ENCODE assay signal across 8 cellular contexts in genomic region chr1:37474051-37474696, GRCh38. TPM values are rescaled to one million over a fixed set of nuclear protein-coding genes. Genes with fewer than 3 reads are reported as not detected.
DNase-seq lines count a peak whose midpoint lies in the region; ATAC-seq and TF ChIP-seq lines count a peak whose summit lies in the region.

Gene ZC3H12A, plus strand, starts transcription at chr1:37474580. Its CDS starts 917 bp downstream, at chr1:37475497.

- TF ChIP-seq POLR2A in heart left ventricle (IDR thresholded peaks at IDR 0.05) (peak; percentile 63 to 98), upper lobe of left lung (IDR thresholded peaks at IDR 0.05) (peak; percentile 61 to 100 (median 96))

- 1 to 3% (median 1%) methylated on average over 8 to 78 of the region's 78 CpGs for WGBS in heart left ventricle, 4 donors
- 0 to 1% methylated on average over 3 to 40 of the region's 78 CpGs for WGBS in upper lobe of left lung, 2 donors

- DNase-seq in GF-D8 (lab: John Stamatoyannopoulos, UW) (peak; percentile 71), HFF-Myc (ENCODE audit: extremely low read depth, low read depth) (no peak), NCI-H1092 treated with DMSO at 0.1 percent for 48 hours (lab: John Stamatoyannopoulos, UW) (peak; percentile 73), T-helper 1 cell (peak; percentile 87 to 96 (median 89)), adipocyte (ENCODE audit: low read depth) (peak; percentile 97), heart left ventricle (peak; percentile 90 to 95 (median 92)), posterior cingulate gyrus (peak; percentile 63 to 98 (median 82)), upper lobe of left lung (peak; percentile 97 to 99)

- peak; percentile 77 to 90 (median 82) for ATAC-seq in heart left ventricle
- peak; percentile 90 to 91 for ATAC-seq in upper lobe of left lung (ENCODE audit: low FRiP score in 2 of 2)

- H3K36me3 ChIP-seq in adipocyte (ENCODE audit: control insufficient read depth, insufficient read depth, low read length, severe bottlenecking), result peaks cover 19% of the 10 kb centered on the region
- peaks cover 0 to 28% (median 11%) of the 10 kb centered on the region in 9 donors for H3K36me3 ChIP-seq in heart left ventricle
- H3K36me3 ChIP-seq in upper lobe of left lung, result peaks cover 0 to 31% (median 11%) of the 10 kb centered on the region in 4 donors

- H3K4me1 ChIP-seq in adipocyte (ENCODE audit: control insufficient read depth, insufficient read depth, low read length), result peaks cover 70% of the 10 kb centered on the region
- peaks cover 20 to 85% (median 65%) of the 10 kb centered on the region in 12 donors for H3K4me1 ChIP-seq in heart left ventricle
- H3K4me1 ChIP-seq in upper lobe of left lung, result peaks cover 67 to 82% (median 74%) of the 10 kb centered on the region in 4 donors

- peak within 1 kb of the TSS; percentile 94 for H3K9ac ChIP-seq in adipocyte (ENCODE audit: low read length)

- TF ChIP-seq CTCF in HFF-Myc (IDR thresholded peaks at IDR 0.05; ENCODE audit: low read depth, low read length, missing control alignments) (no peak), heart left ventricle (IDR thresholded peaks at IDR 0.05) (no peak), upper lobe of left lung (IDR thresholded peaks at IDR 0.05) (peak in 2 of 6 experiments; percentile 6 to 10)

- peak in 1 of 4 donors; percentile 66 for TF ChIP-seq EP300 in upper lobe of left lung (IDR thresholded peaks at IDR 0.05)

- H3K27ac ChIP-seq in heart left ventricle (peak within 1 kb of the TSS; percentile 59 to 96 (median 94)), upper lobe of left lung (peak within 1 kb of the TSS; percentile 96 to 99 (median 96))

- H3K27me3 ChIP-seq in adipocyte (replicated peaks; ENCODE audit: control insufficient read depth, insufficient read depth, low read length) (no peaks in the 10 kb centered on the region), heart left ventricle (no peaks in the 10 kb centered on the region), upper lobe of left lung (no peaks in the 10 kb centered on the region)

- H3K9me3 ChIP-seq in adipocyte (ENCODE audit: control insufficient read depth, low read length) (no peaks in the 10 kb centered on the region), heart left ventricle (no peaks in the 10 kb centered on the region), upper lobe of left lung (no peaks in the 10 kb centered on the region)

- intact Hi-C loops in heart left ventricle (cut with DNase I) (loop anchor here in 1 of 10 donors (5.0 kb wide), 1 partner anchor 218 kb away; the partner anchor contains the start of gene CDCA8), posterior cingulate gyrus (cut with DNase I) (no loop called here)

- H3K4me3 ChIP-seq in HFF-Myc (replicated peaks; ENCODE audit: low read depth, low read length) (peak within 1 kb of the TSS; percentile 80), adipocyte (ENCODE audit: low read length) (peak within 1 kb of the TSS; percentile 93), heart left ventricle (peak within 1 kb of the TSS; percentile 60 to 93 (median 85)), upper lobe of left lung (peak within 1 kb of the TSS; percentile 75 to 92 (median 84))

RNA-seq across cellular contexts. Expression of gene ZC3H12A, which starts in this region (rescaled TPM):
- total RNA-seq in heart left ventricle (1 to 10 TPM; 1.8 to 8.5 (median 4.5) TPM), upper lobe of left lung (10 to 100 TPM; 17.6 to 55.5 (median 26.2) TPM)
- 1 to 10 TPM; 2.4 to 6.7 TPM for polyA plus RNA-seq in heart left ventricle
